ENCODE assay signal across 11 cellular contexts in genomic region chr6:152748843-152749242, GRCh38. TPM values are rescaled to one million over a fixed set of nuclear protein-coding genes. Genes with fewer than 3 reads are reported as not detected.
DNase-seq lines count a peak whose midpoint lies in the region; ATAC-seq, FAIRE-seq and TF ChIP-seq lines count a peak whose summit lies in the region.
"Had no signal": no experiment of that assay in that cellular context is flagged by ENCODE, and none has a peak within 500 bp of the region (broad histone marks: within the 10 kb centered on the region; RNA-seq: fewer than 3 reads in every experiment).

No MANE protein-coding gene starts in this region.

- no peak overlapping the region for H2BK120ac ChIP-seq in H9 (ENCODE audit: low read depth, low read length, poor library complexity, severe bottlenecking)

- peak overlapping the region; percentile 24 for H2AFZ ChIP-seq in ACC112 (ENCODE audit: low read length, unreplicated experiment)
- no peak overlapping the region for H2AFZ ChIP-seq in H9 (ENCODE audit: low read length)

- no peak overlapping the region for H3K4me3 Mint-ChIP-seq in H9
- no peak overlapping the region for H3K4me3 Mint-ChIP-seq in glutamatergic neuron (ENCODE audit: unreplicated experiment)
- H3K4me3 Mint-ChIP-seq: T-helper 1 cell treated with Interleukin-12 subunit alpha and Interleukin-12 subunit beta and Interleukin-4 antibody, amounts not matched to agents 30 μg/mL and 1 μg/mL, for 36 hours had no signal

- H3K27ac ChIP-seq in ACC112 (ENCODE audit: low read depth, low read length), result no peak overlapping the region
- no peak overlapping the region for H3K27ac ChIP-seq in H9 (ENCODE audit: insufficient read length, low read depth, low read length)
- H3K27ac ChIP-seq in upper lobe of left lung, result no peak overlapping the region

- H3K23me2 ChIP-seq in H9 (ENCODE audit: insufficient read length, low read depth, low read length, poor library complexity, severe bottlenecking), result no peaks in the 10 kb centered on the region

- no peak overlapping the region for H3K56ac ChIP-seq in H9 (ENCODE audit: insufficient read length, low read depth, low read length)

- H3K27me3 Mint-ChIP-seq in H9 (ENCODE audit: low read depth), result no peaks in the 10 kb centered on the region
- H3K27me3 Mint-ChIP-seq in glutamatergic neuron (ENCODE audit: unreplicated experiment), result peaks cover 1% of the 10 kb centered on the region

- no peak overlapping the region for H2BK15ac ChIP-seq in H9 (ENCODE audit: low read depth, low read length)

- H3K4me1 Mint-ChIP-seq in H9, result peaks cover 14 to 17% of the 10 kb centered on the region in 2 experiments
- no peaks in the 10 kb centered on the region for H3K4me1 Mint-ChIP-seq in glutamatergic neuron (ENCODE audit: low read depth, unreplicated experiment)

- no peak overlapping the region for H4K8ac ChIP-seq in H9 (replicated peaks; ENCODE audit: insufficient read length, low read depth, low read length)

- H3K79me2 ChIP-seq in ACC112 (ENCODE audit: control insufficient read depth, insufficient read depth, low read length, unreplicated experiment), result no peaks in the 10 kb centered on the region
- no peaks in the 10 kb centered on the region for H3K79me2 ChIP-seq in H9 (ENCODE audit: insufficient read depth, low read length)

- no peak overlapping the region for H3K23ac ChIP-seq in H9 (ENCODE audit: insufficient read length, low read depth, low read length)

- H3T11ph ChIP-seq in H9 (ENCODE audit: low read length), result no peak overlapping the region

- ATAC-seq in GM18868 (IDR thresholded peaks at IDR 0.05; ENCODE audit: unreplicated experiment) (no peak), upper lobe of left lung (ENCODE audit: low FRiP score in 2 of 2) (no peak)

- H3K18ac ChIP-seq in H9 (ENCODE audit: insufficient read length, low read depth, low read length), result no peak overlapping the region

- FAIRE-seq in TTC549 (lab: Jason Lieb, UNC), result peak; percentile 90

- no peak overlapping the region for H3K4me2 ChIP-seq in H9 (ENCODE audit: insufficient read depth, insufficient read length, low read length)

- H4K5ac ChIP-seq in H9 (ENCODE audit: insufficient read length, low read depth, low read length), result no peak overlapping the region

- H3K36me3 Mint-ChIP-seq in H9 (ENCODE audit: insufficient read depth in 1 of 3, low read depth in 3 of 3) (no peaks in the 10 kb centered on the region), glutamatergic neuron (ENCODE audit: unreplicated experiment) (no peaks in the 10 kb centered on the region)

- peaks cover 12% of the 10 kb centered on the region for H3K4me1 ChIP-seq in ACC112 (ENCODE audit: control insufficient read depth, insufficient read depth, low read length, unreplicated experiment)
- no peaks in the 10 kb centered on the region for H3K4me1 ChIP-seq in H9 (ENCODE audit: insufficient read depth, low read length)
- no peaks in the 10 kb centered on the region for H3K4me1 ChIP-seq in upper lobe of left lung

- H3K27ac Mint-ChIP-seq in H9 (no peak overlapping the region), glutamatergic neuron (ENCODE audit: unreplicated experiment) (no peak overlapping the region)
- H3K27ac Mint-ChIP-seq: T-helper 1 cell treated with Interleukin-12 subunit alpha and Interleukin-12 subunit beta and Interleukin-4 antibody, amounts not matched to agents 30 μg/mL and 1 μg/mL, for 36 hours had no signal

- DNase-seq in H9 (no peak), glutamatergic neuron (no peak), occipital lobe (lab: John Stamatoyannopoulos, UW) (no peak), upper lobe of left lung (no peak)
- no peak for DNase-seq in stimulated activated naive CD4-positive, alpha-beta T cell treated with Interleukin-2 at 50 U/mL for 16 hours (lab: John Stamatoyannopoulos, UW)
- DNase-seq: NCI-H1417 treated with DMSO at 0.1 percent for 48 hours; stimulated activated CD4-positive, alpha-beta T cell treated with anti-CD3 and anti-CD28 coated beads, Interleukin-15, amount 100 ng/mL, for 24 hours had no signal

- H3K36me3 ChIP-seq in ACC112 (ENCODE audit: insufficient read depth, low read length) (no peaks in the 10 kb centered on the region), upper lobe of left lung (no peaks in the 10 kb centered on the region)

- no peak overlapping the region for H2BK12ac ChIP-seq in H9 (ENCODE audit: insufficient read length, low read depth, low read length)

- H3K9me3 Mint-ChIP-seq in H9 (no peaks in the 10 kb centered on the region; a peak in 1 of 5 replicates), glutamatergic neuron (ENCODE audit: unreplicated experiment) (no peaks in the 10 kb centered on the region)
- H3K9me3 Mint-ChIP-seq: T-helper 1 cell treated with Interleukin-12 subunit alpha and Interleukin-12 subunit beta and Interleukin-4 antibody, amounts not matched to agents 30 μg/mL and 1 μg/mL, for 36 hours had no signal

- H3K4ac ChIP-seq in H9 (ENCODE audit: low read depth, low read length), result no peak overlapping the region

- no peak for TF ChIP-seq EP300 in upper lobe of left lung (IDR thresholded peaks at IDR 0.05)

- peaks cover 15% of the 10 kb centered on the region for H3K27me3 ChIP-seq in ACC112 (ENCODE audit: insufficient read depth, low read length)
- H3K27me3 ChIP-seq in H9 (ENCODE audit: insufficient read depth, low read length), result no peaks in the 10 kb centered on the region
- H3K27me3 ChIP-seq in upper lobe of left lung, result no peaks in the 10 kb centered on the region

- no peak overlapping the region for H3K9ac ChIP-seq in H9 (ENCODE audit: extremely low read depth, insufficient read length, low read length)

- no peaks in the 10 kb centered on the region for H4K20me1 ChIP-seq in H9 (ENCODE audit: control insufficient read depth, insufficient read depth, insufficient read length)

- TF ChIP-seq POLR2A in upper lobe of left lung (IDR thresholded peaks at IDR 0.05), result no peak

- H3K14ac ChIP-seq in H9 (ENCODE audit: insufficient read depth, low read length), result no peak overlapping the region

- no peak overlapping the region for H2AK5ac ChIP-seq in H9 (ENCODE audit: insufficient read length, low read length)

- WGBS in H9 (ENCODE audit: extremely low coverage, insufficient read length, low lambda C conversion rate), result no CpG with 5 or more reads among the region's 1 CpG
- WGBS in upper lobe of left lung, 2 donors, result 14 to 39% methylated on average over 1 of the region's 1 CpG

- peak; percentile 54 for TF ChIP-seq CTCF in H9 (conservative IDR thresholded peaks at IDR 0.05)
- TF ChIP-seq CTCF in glutamatergic neuron (IDR thresholded peaks at IDR 0.05; ENCODE audit: partially characterized antibody, unreplicated experiment), result peak; percentile 30
- no peak for TF ChIP-seq CTCF in upper lobe of left lung (IDR thresholded peaks at IDR 0.05)

- H2BK20ac ChIP-seq in H9 (ENCODE audit: low read depth, low read length, poor library complexity, severe bottlenecking), result no peak overlapping the region

- H4K91ac ChIP-seq in H9 (ENCODE audit: insufficient read length, low read depth, low read length), result no peak overlapping the region

- H3K9me3 ChIP-seq in H9 (ENCODE audit: control insufficient read depth, low read depth, low read length) (no peaks in the 10 kb centered on the region), upper lobe of left lung (no peaks in the 10 kb centered on the region)

- H2BK5ac ChIP-seq in H9 (ENCODE audit: insufficient read length, low read length), result no peak overlapping the region

- no peaks in the 10 kb centered on the region for H3K79me1 ChIP-seq in H9 (ENCODE audit: insufficient read depth, low read depth, low read length, poor library complexity, severe bottlenecking)

- no peak overlapping the region for H3K4me3 ChIP-seq in ACC112 (ENCODE audit: low read depth, low read length)
- H3K4me3 ChIP-seq in upper lobe of left lung, result no peak overlapping the region

RNA-seq across cellular contexts. Expression of gene VIP, which starts 1.8 kb away (rescaled TPM):
- not detected in 2 replicates for total RNA-seq in H9 (2021)
- total RNA-seq in glutamatergic neuron (ENCODE audit: unreplicated experiment), result not detected
- 4.8 TPM for total RNA-seq in occipital lobe
- 1 to 10 TPM in 3 of 6 donors, under 1 TPM in 3; 0.26 to 2.1 (median 0.97) TPM for total RNA-seq in upper lobe of left lung

RNA-seq across cellular contexts. Expression of gene MYCT1, which starts 51.1 kb away (rescaled TPM):
- total RNA-seq in H9 (2021) (0.09 and 0.17 TPM in 2 replicates), glutamatergic neuron (ENCODE audit: unreplicated experiment) (not detected), occipital lobe (4.7 TPM), upper lobe of left lung (10 to 100 TPM in 4 of 6 donors, 1 to 10 TPM in 2; 6.2 to 22.0 (median 12.8) TPM)

Comparison
In these comparisons a context has a peak if more than half of its experiments do, and no peak if none do; other contexts are left out.
1. CTCF ChIP-seq: peak in H9 (single experiment) and glutamatergic neuron (single experiment); none in upper lobe of left lung (0 of 6).